ENCODE assay signal across 22 cellular contexts in the genomic region with DNA sequence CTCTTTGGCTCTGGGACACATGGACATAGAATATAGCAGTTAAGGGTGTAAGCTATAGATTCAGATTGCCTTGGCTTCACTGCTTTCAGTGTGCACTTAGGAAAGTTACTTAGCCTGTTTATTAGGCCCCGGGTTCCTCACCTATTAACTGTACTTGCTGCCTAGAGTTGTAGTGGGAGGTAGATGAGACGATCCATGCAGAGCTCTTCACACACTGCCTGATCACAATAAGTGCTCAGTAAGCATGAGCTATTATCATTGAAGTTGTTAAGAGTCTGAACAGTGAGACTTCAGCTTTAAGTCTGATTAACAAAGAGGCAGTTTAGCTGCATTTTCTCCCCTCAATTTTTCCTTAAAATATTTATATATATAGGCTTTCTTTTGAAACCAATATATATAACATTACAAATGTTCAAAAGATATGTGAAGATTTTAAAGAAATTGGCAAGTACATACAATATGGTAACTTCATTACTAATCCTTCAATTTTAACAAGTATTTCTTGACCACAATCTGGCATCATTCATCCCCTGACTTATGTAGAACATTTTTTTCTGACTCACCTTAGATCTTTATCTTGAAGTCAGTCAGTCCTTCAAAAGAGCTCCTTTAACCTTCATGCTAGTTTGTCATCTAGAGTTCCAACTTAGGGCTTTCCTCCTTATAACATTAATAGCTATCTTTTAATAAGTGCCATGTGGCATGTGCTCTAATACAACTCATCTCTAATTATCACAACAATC. TPM values are rescaled to one million over a fixed set of nuclear protein-coding genes. Genes with fewer than 3 reads are reported as not detected.
DNase-seq lines count a peak whose midpoint lies in the region; ATAC-seq, FAIRE-seq and TF ChIP-seq lines count a peak whose summit lies in the region.
"Had no signal": no experiment of that assay in that cellular context is flagged by ENCODE, and none has a peak within 500 bp of the region (broad histone marks: within the 10 kb centered on the region; RNA-seq: fewer than 3 reads in every experiment).

No MANE protein-coding gene starts in this region.

- peaks cover 5% of the 10 kb centered on the region for H3K4me1 Mint-ChIP-seq in T-helper 17 cell
- H3K4me1 Mint-ChIP-seq: brain, nephron had no signal

- 63% methylated on average over 2 of the region's 2 CpGs for WGBS in esophagus muscularis mucosa
- 83% methylated on average over 2 of the region's 2 CpGs for WGBS in prostate gland

- H3K27ac Mint-ChIP-seq in T-helper 17 cell = no peak overlapping the region
- H3K27ac Mint-ChIP-seq: brain, nephron had no signal

- TF ChIP-seq EP300 in esophagus muscularis mucosa (IDR thresholded peaks at IDR 0.05) = no peak

- H4K20me1 ChIP-seq in keratinocyte (ENCODE audit: control insufficient read depth, extremely low read depth, insufficient read depth, low read length) = no peaks in the 10 kb centered on the region

- no peaks in the 10 kb centered on the region for H3K36me3 Mint-ChIP-seq in T-helper 17 cell (ENCODE audit: low read depth)
- H3K36me3 Mint-ChIP-seq: brain had no signal

- no peak overlapping the region for H3K4me2 ChIP-seq in keratinocyte (ENCODE audit: control insufficient read depth, extremely low read depth, insufficient read depth, low read depth, low read length)

- dilution Hi-C loops in keratinocyte (cut with MboI; ENCODE audit: extremely low pct_ligation_motif_present, low sequenced_read_pairs) = loop anchor here (25.0 kb wide), 1 partner anchor 314 kb away; no protein-coding TSS in a partner anchor

- no peak overlapping the region for H3K4me3 Mint-ChIP-seq in T-helper 17 cell
- H3K4me3 Mint-ChIP-seq: brain, nephron had no signal

- intact Hi-C loops in esophagus muscularis mucosa (cut with DNase I) = no loop called here
- intact Hi-C loops in prostate gland (cut with DNase I) = no loop called here

- H3K36me3 ChIP-seq in RWPE2 (ENCODE audit: low read depth) (no peaks in the 10 kb centered on the region), keratinocyte (ENCODE audit: control insufficient read depth in 2 of 2, extremely low read depth in 1 of 2, insufficient read depth in 2 of 2, low read length in 2 of 2) (no peaks in the 10 kb centered on the region), esophagus muscularis mucosa (no peaks in the 10 kb centered on the region), prostate gland (no peaks in the 10 kb centered on the region)
- H3K36me3 ChIP-seq: ovary, WERI-Rb-1 had no signal

- no peak overlapping the region for H3K9ac ChIP-seq in keratinocyte (ENCODE audit: control insufficient read depth, extremely low read depth, insufficient read depth, low read length)

- H2AFZ ChIP-seq in keratinocyte (ENCODE audit: control insufficient read depth, low read length) = no peak overlapping the region

- H3K27me3 Mint-ChIP-seq in T-helper 17 cell = peaks cover 7% of the 10 kb centered on the region

- no peak for TF ChIP-seq POLR2A in H54 (IDR thresholded peaks at IDR 0.05; ENCODE audit: low read depth, low read length)
- no peak for TF ChIP-seq POLR2A in esophagus muscularis mucosa (IDR thresholded peaks at IDR 0.05; ENCODE audit: low read depth)
- no peak for TF ChIP-seq POLR2A in prostate gland (IDR thresholded peaks at IDR 0.05)

- H3K27ac ChIP-seq in RWPE2 (ENCODE audit: poor library complexity, severe bottlenecking) (no peak overlapping the region), keratinocyte (ENCODE audit: control insufficient read depth, insufficient read depth, low read length) (no peak overlapping the region), esophagus muscularis mucosa (replicated peaks in 1 of 4) (no peak overlapping the region), prostate gland (no peak overlapping the region)
- H3K27ac ChIP-seq: ovary, WERI-Rb-1 had no signal

- H3K27me3 ChIP-seq in RWPE2 (ENCODE audit: insufficient read depth, poor library complexity, severe bottlenecking) = no peaks in the 10 kb centered on the region
- H3K27me3 ChIP-seq in keratinocyte (ENCODE audit: control insufficient read depth, extremely low read depth, insufficient read depth, low read length) = peaks cover 9% of the 10 kb centered on the region
- peaks cover 0 to 21% (median 0%) of the 10 kb centered on the region in 4 donors for H3K27me3 ChIP-seq in esophagus muscularis mucosa
- H3K27me3 ChIP-seq in prostate gland (replicated peaks; ENCODE audit: insufficient read depth) = peaks cover 2% of the 10 kb centered on the region
- H3K27me3 ChIP-seq: ovary had no signal

- H3K9me1 ChIP-seq in keratinocyte (ENCODE audit: control insufficient read depth, extremely low read depth, insufficient read depth, low read length) = no peaks in the 10 kb centered on the region

- FAIRE-seq in H54 (lab: Jason Lieb, UNC) = peak; percentile 68
- peak; percentile 62 for FAIRE-seq in keratinocyte (lab: Jason Lieb, UNC)
- FAIRE-seq: K562 had no signal

- ATAC-seq in RWPE2 (ENCODE audit: low read depth) = peak; percentile 94
- no peak for ATAC-seq in T-helper 17 cell
- ATAC-seq: K562, left ventricle myocardium superior had no signal

- DNase-seq in ELR (ENCODE audit: low read depth) (peak; percentile 81), H54 (ENCODE audit: insufficient read length, low spot score) (no peak), RWPE2 (ENCODE audit: low spot score) (no peak), keratinocyte (ENCODE audit: low read depth, low spot score) (peak; percentile 44), esophagus muscularis mucosa (ENCODE audit: extremely low spot score) (no peak), prostate gland (ENCODE audit: low spot score) (no peak), T-helper 17 cell (no peak)
- DNase-seq: activated CD4-positive, alpha-beta T cell treated with anti-CD3 and anti-CD28 coated beads, Interleukin-2, amount 50 U/mL, for 4 hours; activated CD8-positive, alpha-beta memory T cell treated with anti-CD3 and anti-CD28 coated beads, Interleukin-2, amount 50 U/mL, for 48 hours; activated gamma-delta T cell; foreskin melanocyte; left ventricle myocardium superior; NCI-H146; NCI-H2171; NCI-H526; ovary; stimulated activated CD4-positive, alpha-beta T cell treated with anti-CD3 and anti-CD28 coated beads, Interleukin-4, amount 100 ng/mL, for 1 hour; stimulated activated naive CD4-positive, alpha-beta T cell treated with Interleukin-2 at 50 U/mL for 16 hours; WERI-Rb-1 had no signal

- no peaks in the 10 kb centered on the region for H3K9me3 ChIP-seq in RWPE2 (ENCODE audit: severe bottlenecking)
- H3K9me3 ChIP-seq in keratinocyte (ENCODE audit: control insufficient read depth, low read depth, low read length) = no peaks in the 10 kb centered on the region
- peaks cover 0 to 2% (median 0%) of the 10 kb centered on the region in 4 donors for H3K9me3 ChIP-seq in esophagus muscularis mucosa
- H3K9me3 ChIP-seq in prostate gland = no peaks in the 10 kb centered on the region
- H3K9me3 ChIP-seq in T-helper 17 cell (ENCODE audit: control insufficient read depth, low read length, poor library complexity, severe bottlenecking) = no peaks in the 10 kb centered on the region
- H3K9me3 ChIP-seq: ovary had no signal

- H3K79me2 ChIP-seq in keratinocyte (ENCODE audit: control insufficient read depth, insufficient read depth, low read length) = no peaks in the 10 kb centered on the region

- H3K4me3 ChIP-seq in RWPE2 (ENCODE audit: severe bottlenecking) (no peak overlapping the region), keratinocyte (ENCODE audit: control insufficient read depth in 2 of 3, extremely low read depth in 1 of 3, insufficient read depth in 2 of 3, low read depth in 1 of 3, low read length in 3 of 3) (no peak overlapping the region), esophagus muscularis mucosa (no peak overlapping the region), prostate gland (no peak overlapping the region)
- H3K4me3 ChIP-seq: K562, ovary had no signal

- TF ChIP-seq CTCF in RWPE2 (IDR thresholded peaks at IDR 0.05; ENCODE audit: poor library complexity, severe bottlenecking) = no peak
- no peak for TF ChIP-seq CTCF in keratinocyte (optimal IDR thresholded peaks at IDR 0.05 in 1 of 3, IDR thresholded peaks at IDR 0.05 in 1 of 3, conservative IDR thresholded peaks at IDR 0.05 in 1 of 3; ENCODE audit: extremely low read depth in 1 of 3, insufficient read depth in 2 of 3, low read length in 3 of 3)
- TF ChIP-seq CTCF in esophagus muscularis mucosa (IDR thresholded peaks at IDR 0.05) = no peak
- no peak for TF ChIP-seq CTCF in prostate gland (IDR thresholded peaks at IDR 0.05)

- H3K4me1 ChIP-seq in RWPE2 (ENCODE audit: insufficient read depth, poor library complexity, severe bottlenecking) = peaks cover 12% of the 10 kb centered on the region
- peaks cover 9% of the 10 kb centered on the region for H3K4me1 ChIP-seq in keratinocyte (ENCODE audit: control insufficient read depth, extremely low read depth, insufficient read depth, low read length)
- no peaks in the 10 kb centered on the region for H3K4me1 ChIP-seq in esophagus muscularis mucosa
- H3K4me1 ChIP-seq in prostate gland (replicated peaks) = no peaks in the 10 kb centered on the region

RNA-seq across cellular contexts. Expression of a gene that starts 20.5 kb away (rescaled TPM):
- 7.6 to 8.1 TPM (median 7.8 TPM) in 3 replicates for polyA plus RNA-seq in keratinocyte
- 9.7 TPM for polyA plus RNA-seq in keratinocyte (2011; ENCODE audit: low read depth)
- polyA plus RNA-seq in keratinocyte (2011; cell fraction: cytosol; rRNA removed) = 8.2 and 11.7 TPM in 2 replicates
- 11.3 and 13.1 TPM in 2 replicates for polyA plus RNA-seq in keratinocyte (2011; cell fraction: nucleus; rRNA removed)
- polyA plus RNA-seq in keratinocyte (2012; ENCODE audit: low replicate concordance) = 5.0 and 5.9 TPM in 2 replicates
- 2.3 to 17.3 TPM (median 10.0 TPM) in 3 replicates for polyA minus RNA-seq in keratinocyte
- polyA minus RNA-seq in keratinocyte (2011; cell fraction: cytosol; rRNA and poly(A)+ RNA removed) = 8.1 TPM
- 7.1 and 10.5 TPM in 2 replicates for polyA minus RNA-seq in keratinocyte (2011; cell fraction: nucleus; rRNA and poly(A)+ RNA removed)
- total RNA-seq in esophagus muscularis mucosa (10 to 100 TPM in 2 of 4 donors, 1 to 10 TPM in 2; 5.1 to 13.3 (median 9.9) TPM), prostate gland (10 to 100 TPM in 1 of 2 donors, 1 to 10 TPM in 1; 4.6 to 13.1 TPM), T-helper 17 cell (10 to 100 TPM; 10.8 to 17.6 TPM)

Comparison
In these comparisons a context has a peak if more than half of its experiments do, and no peak if none do; other contexts are left out.
1. DNase-seq: peak in ELR (single experiment) and keratinocyte (single experiment); none in H54 (single experiment), RWPE2 (single experiment), esophagus muscularis mucosa (single experiment), prostate gland (single experiment) and T-helper 17 cell (0 of 3).